ENCODE assay signal across 1 cellular context in the genomic region with DNA sequence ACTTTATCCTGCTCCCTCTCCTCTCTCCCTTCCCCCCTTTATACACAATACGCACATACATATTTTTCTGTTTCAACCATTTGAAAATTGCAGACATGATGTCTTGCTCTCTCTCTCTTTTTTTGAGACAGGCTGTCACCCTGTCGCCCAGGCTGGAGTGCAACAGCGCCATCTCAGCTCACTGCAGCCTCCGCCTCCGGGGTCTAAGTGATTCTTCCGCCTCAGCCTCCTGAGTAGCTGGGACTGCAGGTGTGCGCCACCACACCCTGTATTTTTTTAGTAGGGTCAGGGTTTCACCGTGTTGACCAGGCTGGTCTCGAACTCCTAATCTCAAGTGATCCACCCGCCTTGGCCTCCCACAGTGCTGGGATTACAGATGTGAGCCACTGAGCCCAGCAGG.
TF ChIP-seq lines count a peak whose summit lies in the region.

No MANE protein-coding gene starts in this region.

TF ChIP-seq in GM23338, 12 proteins besides CTCF, POLR2A, EP300 and RAD21 (continued from another document):
- TF ChIP-seq NANOG (IDR thresholded peaks at IDR 0.05; ENCODE audit: borderline replicate concordance) (no peak), JUNB (IDR thresholded peaks at IDR 0.05; ENCODE audit: unreplicated experiment) (no peak), POLR2AphosphoS5 (IDR thresholded peaks at IDR 0.05; ENCODE audit: low read depth) (no peak)
